ENCODE assay signal across 16 cellular contexts in the genomic region with DNA sequence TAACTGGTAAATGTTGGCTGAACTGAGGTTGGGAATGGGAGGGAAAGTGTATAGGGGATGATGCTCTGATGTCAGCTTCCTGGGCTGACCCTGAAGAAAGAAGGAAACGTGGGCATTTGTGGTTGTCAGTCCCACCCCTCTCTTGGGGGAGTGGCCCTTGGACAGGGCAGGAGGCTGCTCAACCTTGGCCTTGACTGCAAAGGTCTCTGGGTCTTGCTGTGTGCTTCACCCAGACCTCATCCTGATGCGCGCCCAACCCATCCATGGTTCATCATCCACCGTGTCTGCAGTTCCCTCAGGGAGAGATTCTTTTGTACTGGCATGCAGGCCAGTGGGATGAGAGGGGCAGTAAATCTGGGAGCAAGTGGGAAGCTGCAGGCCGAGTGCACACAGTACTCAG. TPM values are rescaled to one million over a fixed set of nuclear protein-coding genes. Genes with fewer than 3 reads are reported as not detected.
DNase-seq lines count a peak whose midpoint lies in the region; ATAC-seq and TF ChIP-seq lines count a peak whose summit lies in the region.
"Had no signal": no experiment of that assay in that cellular context is flagged by ENCODE, and none has a peak within 500 bp of the region (broad histone marks: within the 10 kb centered on the region; RNA-seq: fewer than 3 reads in every experiment).

No MANE protein-coding gene starts in this region.

- peak overlapping the region; percentile 91 for H3K27ac Mint-ChIP-seq in CD4-positive, alpha-beta T cell
- peak overlapping the region; percentile 90 for H3K27ac Mint-ChIP-seq in activated naive CD8-positive, alpha-beta T cell treated with anti-CD3 and anti-CD28 coated beads, Interleukin-2, amount 10 ng/mL, durations not matched to agents 7 days and 5 days
- H3K27ac Mint-ChIP-seq: mesothelial cell of epicardium, WTC11 had no signal

- no peak overlapping the region for H3K23ac ChIP-seq in neuronal stem cell (ENCODE audit: low read depth, low read length, poor library complexity)

- no peaks in the 10 kb centered on the region for H3K27me3 ChIP-seq in CD4-positive, alpha-beta T cell (ENCODE audit: control insufficient read depth, insufficient read depth, low read length)
- no peaks in the 10 kb centered on the region for H3K27me3 ChIP-seq in neuronal stem cell (ENCODE audit: control insufficient read depth in 3 of 3, insufficient read depth in 3 of 3, low read depth in 1 of 3, low read length in 3 of 3)
- no peaks in the 10 kb centered on the region for H3K27me3 ChIP-seq in MM.1S (replicated peaks; ENCODE audit: insufficient read depth, low read length)

- no peak overlapping the region for H3K4me2 ChIP-seq in neuronal stem cell (ENCODE audit: insufficient read depth, low read length, poor library complexity, severe bottlenecking)
- H3K4me2 ChIP-seq in MM.1S (ENCODE audit: low read depth, low read length) = no peak overlapping the region

- POLR2A ChIA-PET in CD4-positive, alpha-beta T cell (lab: Charles Lee) = interaction anchor here (2.1 to 3.6 kb wide), 2 partner anchors 8 to 31 kb away, joined by 19 to 26 read pairs; partner anchors contain the start of gene EPHA1
- POLR2A ChIA-PET in HEK293 (lab: Yijun Ruan, JAX) = no interaction called here
- POLR2A ChIA-PET in activated naive CD8-positive, alpha-beta T cell treated with anti-CD3 and anti-CD28 coated beads, Interleukin-2, amount 10 ng/mL, durations not matched to agents 7 days and 5 days (lab: Charles Lee) = interaction anchor here (0.5 to 1.7 kb wide), 6 partner anchors 14 to 136 kb away, joined by 3 to 9 read pairs (median 3); partner anchors contain the start of genes CASP2 and GSTK1
- POLR2A ChIA-PET in HEK293T (lab: Yijun Ruan, JAX) = no interaction called here
- POLR2A ChIA-PET in GM10248 (lab: Yijun Ruan, JAX) = no interaction called here
- POLR2A ChIA-PET in RWPE1 (lab: Yijun Ruan, JAX; ENCODE audit: low non-redundant PET) = no interaction called here

- no peaks in the 10 kb centered on the region for H3K79me2 ChIP-seq in MM.1S (ENCODE audit: low read length)

- no peaks in the 10 kb centered on the region for H3K9me3 ChIP-seq in CD4-positive, alpha-beta T cell (ENCODE audit: control insufficient read depth, low read length)
- H3K9me3 ChIP-seq in HEK293 (ENCODE audit: control insufficient read depth, insufficient read depth, low read depth, low read length) (no peaks in the 10 kb centered on the region), neuronal stem cell (replicated peaks in 1 of 2; ENCODE audit: control insufficient read depth in 2 of 2, insufficient read depth in 1 of 2, low read depth in 1 of 2, low read length in 2 of 2) (no peaks in the 10 kb centered on the region), MM.1S (replicated peaks; ENCODE audit: insufficient read depth, low read length) (no peaks in the 10 kb centered on the region)
- H3K9me3 ChIP-seq: SK-N-SH had no signal

- no peaks in the 10 kb centered on the region for H3K79me1 ChIP-seq in neuronal stem cell (ENCODE audit: low read depth, low read length)

- CTCF ChIA-PET in CD4-positive, alpha-beta T cell (lab: Charles Lee) = no interaction called here
- CTCF ChIA-PET in HEK293 (lab: Yijun Ruan, JAX) (no interaction called here), HEK293T (lab: Yijun Ruan, JAX) (no interaction called here), GM10248 (lab: Yijun Ruan, JAX) (no interaction called here), RWPE1 (lab: Yijun Ruan, JAX) (interaction anchor here (0.7 kb wide), 1 partner anchor 20 kb away, joined by 3 read pairs; no protein-coding TSS in a partner anchor)

- whole genome bisulfite sequencing in neuronal stem cell (ENCODE audit: extremely low coverage in 2 of 2, insufficient read length in 2 of 2, insufficient replicate concordance in 1 of 2), 2 donors = no CpG with 5 or more reads among the region's 5 CpGs

- H4K91ac ChIP-seq in neuronal stem cell (ENCODE audit: low read depth, low read length, poor library complexity) = no peak overlapping the region

- H3K9me2 ChIP-seq in MM.1S (replicated peaks; ENCODE audit: insufficient read depth, low read length) = no peaks in the 10 kb centered on the region
- H3K9me2 ChIP-seq: SK-N-SH had no signal

- no peak for ATAC-seq in CD4-positive, alpha-beta T cell (ENCODE audit: poor library complexity)
- ATAC-seq in activated naive CD8-positive, alpha-beta T cell treated with anti-CD3 and anti-CD28 coated beads, Interleukin-2, amount 10 ng/mL, durations not matched to agents 7 days and 5 days (ENCODE audit: low read depth) = no peak
- ATAC-seq: HCT116, WTC11 had no signal

- intact Hi-C loops in CD4-positive, alpha-beta T cell (cut with DNase I, micrococcal nuclease) = loop anchor here in 1 of 2 experiments (5.0 kb wide), 1 partner anchor 69 kb away; no protein-coding TSS in a partner anchor

- H3K4me1 Mint-ChIP-seq in CD4-positive, alpha-beta T cell (ENCODE audit: low read depth) = peaks cover 75% of the 10 kb centered on the region
- H3K4me1 Mint-ChIP-seq in activated naive CD8-positive, alpha-beta T cell treated with anti-CD3 and anti-CD28 coated beads, Interleukin-2, amount 10 ng/mL, durations not matched to agents 7 days and 5 days = peaks cover 64% of the 10 kb centered on the region

- no peaks in the 10 kb centered on the region for H3K27me3 Mint-ChIP-seq in CD4-positive, alpha-beta T cell
- H3K27me3 Mint-ChIP-seq in activated naive CD8-positive, alpha-beta T cell treated with anti-CD3 and anti-CD28 coated beads, Interleukin-2, amount 10 ng/mL, durations not matched to agents 7 days and 5 days = no peaks in the 10 kb centered on the region

- no peak overlapping the region for H2BK12ac ChIP-seq in neuronal stem cell (ENCODE audit: low read length)

- H3K4me1 ChIP-seq in HEK293 (ENCODE audit: control insufficient read depth, insufficient read depth, low read length) (peaks cover 3% of the 10 kb centered on the region; the same call in 1 of the 2 replicates), neuronal stem cell (ENCODE audit: control insufficient read depth in 2 of 2, insufficient read depth in 1 of 2, low read depth in 1 of 2, low read length in 2 of 2) (peaks cover 6 to 11% of the 10 kb centered on the region in 2 donors), MM.1S (ENCODE audit: low read length) (peaks cover 7% of the 10 kb centered on the region)

- no peak overlapping the region for H2BK120ac ChIP-seq in neuronal stem cell (ENCODE audit: low read depth, low read length)

- peaks cover 8% of the 10 kb centered on the region for H3K36me3 Mint-ChIP-seq in CD4-positive, alpha-beta T cell (ENCODE audit: low read depth)
- H3K36me3 Mint-ChIP-seq in activated naive CD8-positive, alpha-beta T cell treated with anti-CD3 and anti-CD28 coated beads, Interleukin-2, amount 10 ng/mL, durations not matched to agents 7 days and 5 days = no peaks in the 10 kb centered on the region
- H3K36me3 Mint-ChIP-seq: mesothelial cell of epicardium, WTC11 had no signal

- no peak overlapping the region for H3K4ac ChIP-seq in neuronal stem cell (ENCODE audit: low read length)

- H3F3A ChIP-seq in MM.1S (ENCODE audit: insufficient read depth, low read length) = no peaks in the 10 kb centered on the region

- no peaks in the 10 kb centered on the region for H4K20me1 ChIP-seq in MM.1S (ENCODE audit: insufficient read depth, low read length)

- H3K9ac ChIP-seq in neuronal stem cell (ENCODE audit: low read depth, low read length, poor library complexity) (peak overlapping the region; percentile 38), MM.1S (ENCODE audit: low read length) (no peak overlapping the region)
- H3K9ac ChIP-seq: parathyroid adenoma, SK-N-SH had no signal

- peak overlapping the region; percentile 40 for H3K14ac ChIP-seq in neuronal stem cell (ENCODE audit: low read length)

- no peak for TF ChIP-seq CTCF in CD4-positive, alpha-beta T cell (IDR thresholded peaks at IDR 0.05)
- TF ChIP-seq CTCF in HEK293 (tag by site-specific recombination; IDR thresholded peaks at IDR 0.05) (no peak), MM.1S (IDR thresholded peaks at IDR 0.05; ENCODE audit: low read length) (no peak), GM10248 (IDR thresholded peaks at IDR 0.05; ENCODE audit: control extremely low read depth, extremely low read depth, low read depth, missing control alignments) (no peak), RWPE1 (conservative IDR thresholded peaks at IDR 0.05; ENCODE audit: low read depth) (no peak)

- H2BK5ac ChIP-seq in neuronal stem cell (ENCODE audit: low read length) = no peak overlapping the region

- peak overlapping the region; percentile 71 for H3K27ac ChIP-seq in CD4-positive, alpha-beta T cell (ENCODE audit: low read depth, low read length)
- no peak overlapping the region for H3K27ac ChIP-seq in HEK293 (ENCODE audit: extremely low read depth, low read depth, low read length)
- no peak overlapping the region for H3K27ac ChIP-seq in neuronal stem cell (replicated peaks; ENCODE audit: low read length)
- no peak overlapping the region for H3K27ac ChIP-seq in MM.1S (ENCODE audit: low read length)
- H3K27ac ChIP-seq in RWPE1 = no peak overlapping the region
- H3K27ac ChIP-seq: parathyroid adenoma had no signal

- no peak overlapping the region for H2AK5ac ChIP-seq in neuronal stem cell (ENCODE audit: low read depth, low read length)

- peak overlapping the region; percentile 11 for H3K18ac ChIP-seq in neuronal stem cell (ENCODE audit: low read length)

- H3K9me3 Mint-ChIP-seq in CD4-positive, alpha-beta T cell = no peaks in the 10 kb centered on the region
- H3K9me3 Mint-ChIP-seq in activated naive CD8-positive, alpha-beta T cell treated with anti-CD3 and anti-CD28 coated beads, Interleukin-2, amount 10 ng/mL, durations not matched to agents 7 days and 5 days = no peaks in the 10 kb centered on the region
- H3K9me3 Mint-ChIP-seq: mesothelial cell of epicardium, WTC11 had no signal

- H4K8ac ChIP-seq in neuronal stem cell (ENCODE audit: low read depth, low read length) = no peak overlapping the region

- H2AFZ ChIP-seq in neuronal stem cell (ENCODE audit: low read length) (no peak overlapping the region), MM.1S (ENCODE audit: low read length) (no peak overlapping the region)
- H2AFZ ChIP-seq: parathyroid adenoma had no signal

- H2BK15ac ChIP-seq in neuronal stem cell (ENCODE audit: low read length) = no peak overlapping the region

- H3K4me3 ChIP-seq in HEK293 (ENCODE audit: low read depth, low read length) = no peak overlapping the region
- H3K4me3 ChIP-seq in neuronal stem cell (ENCODE audit: low read length in 2 of 2) = no peak overlapping the region
- H3K4me3 ChIP-seq in MM.1S (ENCODE audit: low read length) = no peak overlapping the region

- H3K4me3 Mint-ChIP-seq in CD4-positive, alpha-beta T cell = peak overlapping the region; percentile 21
- H3K4me3 Mint-ChIP-seq in activated naive CD8-positive, alpha-beta T cell treated with anti-CD3 and anti-CD28 coated beads, Interleukin-2, amount 10 ng/mL, durations not matched to agents 7 days and 5 days = peak overlapping the region; percentile 7
- H3K4me3 Mint-ChIP-seq: mesothelial cell of epicardium, WTC11 had no signal

- no peaks in the 10 kb centered on the region for H3K36me3 ChIP-seq in HEK293 (ENCODE audit: control insufficient read depth in 2 of 2, insufficient read depth in 1 of 2, low read length in 2 of 2)
- H3K36me3 ChIP-seq in neuronal stem cell (replicated peaks in 1 of 2; ENCODE audit: control insufficient read depth in 2 of 2, insufficient read depth in 2 of 2, low read length in 2 of 2) = no peaks in the 10 kb centered on the region
- no peaks in the 10 kb centered on the region for H3K36me3 ChIP-seq in MM.1S (replicated peaks; ENCODE audit: insufficient read depth, low read length)

- DNase-seq in CD4-positive, alpha-beta T cell = no peak
- no peak for DNase-seq in activated naive CD8-positive, alpha-beta T cell treated with anti-CD3 and anti-CD28 coated beads, Interleukin-2, amount 10 ng/mL, durations not matched to agents 7 days and 5 days
- no peak for DNase-seq in neuronal stem cell (ENCODE audit: low spot score)
- no peak for DNase-seq in HEK293T (ENCODE audit: extremely low spot score)
- DNase-seq in MM.1S = no peak
- no peak for DNase-seq in GM10248 (ENCODE audit: extremely low spot score)
- DNase-seq in RWPE1 (ENCODE audit: low spot score) = no peak
- DNase-seq: KG1, SK-N-SH had no signal

RNA-seq across cellular contexts. Expression of gene ZYX, which starts 4.7 kb away (rescaled TPM):
- 100 to 1,000 TPM; 132 to 146 TPM for total RNA-seq in CD4-positive, alpha-beta T cell
- total RNA-seq in activated naive CD8-positive, alpha-beta T cell treated with anti-CD3 and anti-CD28 coated beads, Interleukin-2, amount 10 ng/mL, durations not matched to agents 7 days and 5 days = 100 to 1,000 TPM; 199 to 200 TPM
- polyA plus RNA-seq in neuronal stem cell (2013, experiment 1 of 2) = 85.0 TPM
- polyA plus RNA-seq in neuronal stem cell (2013, experiment 2 of 2) = 85.7 TPM

RNA-seq across cellular contexts. Expression of gene FAM131B, which starts 13.9 kb away (rescaled TPM):
- total RNA-seq in CD4-positive, alpha-beta T cell = under 1 TPM in 1 of 2 experiments, not detected in 1; 0.14 TPM
- 1 to 10 TPM; 2.3 to 2.9 TPM for total RNA-seq in activated naive CD8-positive, alpha-beta T cell treated with anti-CD3 and anti-CD28 coated beads, Interleukin-2, amount 10 ng/mL, durations not matched to agents 7 days and 5 days
- 27.3 TPM for polyA plus RNA-seq in neuronal stem cell (2013, experiment 1 of 2)
- polyA plus RNA-seq in neuronal stem cell (2013, experiment 2 of 2) = 26.2 TPM

RNA-seq across cellular contexts. Expression of gene EPHA1, which starts 32.3 kb away (rescaled TPM):
- total RNA-seq in CD4-positive, alpha-beta T cell = 10 to 100 TPM; 16.0 to 19.0 TPM
- 10 to 100 TPM; 27.3 to 28.2 TPM for total RNA-seq in activated naive CD8-positive, alpha-beta T cell treated with anti-CD3 and anti-CD28 coated beads, Interleukin-2, amount 10 ng/mL, durations not matched to agents 7 days and 5 days
- 0.24 TPM for polyA plus RNA-seq in neuronal stem cell (2013, experiment 1 of 2)
- polyA plus RNA-seq in neuronal stem cell (2013, experiment 2 of 2) = 0.15 TPM
- total RNA-seq: chondrocyte, glomerular endothelial cell had no signal

Comparison
In these comparisons a context has a peak if more than half of its experiments do, and no peak if none do; other contexts are left out.
1. POLR2A ChIA-PET loops: an anchor here in CD4-positive, alpha-beta T cell (2.1 to 3.6 kb wide) and activated naive CD8-positive, alpha-beta T cell treated with anti-CD3 and anti-CD28 coated beads, Interleukin-2, amount 10 ng/mL, durations not matched to agents 7 days and 5 days (0.5 to 1.7 kb wide); none called in HEK293, HEK293T, GM10248 and RWPE1.